19 cellular contexts compared by ENCODE assay signal in the genomic region with DNA sequence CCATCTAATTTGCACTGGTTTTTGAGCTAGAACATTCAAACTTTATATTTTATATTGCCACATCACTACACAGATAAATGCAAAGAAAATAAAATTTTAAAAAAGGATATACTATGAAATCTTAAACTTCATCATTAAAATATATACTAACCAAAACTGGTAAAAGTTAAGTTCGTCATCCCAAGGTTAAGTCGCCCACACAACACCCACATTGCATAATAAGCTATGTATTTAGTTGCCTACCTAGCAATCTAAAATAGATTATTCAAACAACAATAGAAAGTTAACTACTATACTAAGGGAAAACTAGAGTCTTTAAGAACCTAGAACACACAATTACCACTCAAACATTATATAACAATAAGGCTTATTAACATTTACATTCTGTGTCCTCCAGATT. TPM values are rescaled to one million over a fixed set of nuclear protein-coding genes. Genes with fewer than 3 reads are reported as not detected.
A peak's percentile ranks its signal among the peaks of the same experiment; 100 is the strongest.
DNase-seq lines count a peak whose midpoint lies in the region; ATAC-seq and TF ChIP-seq lines count a peak whose summit lies in the region.
"Had no signal": no experiment of that assay in that cellular context is flagged by ENCODE, and none has a peak within 500 bp of the region (broad histone marks: within the 10 kb centered on the region; RNA-seq: fewer than 3 reads in every experiment).

No MANE protein-coding gene starts in this region.

- peaks cover 7% of the 10 kb centered on the region for H4K20me1 ChIP-seq in neural progenitor cell (ENCODE audit: low read depth)
- H4K20me1 ChIP-seq: BLaER1 had no signal

- H3K27ac Mint-ChIP-seq in neural progenitor cell, result peak overlapping the region; percentile 83
- H3K27ac Mint-ChIP-seq: B cell; CD4-positive, CD25-positive, alpha-beta regulatory T cell; CD8-positive, alpha-beta T cell had no signal

- H3K9ac ChIP-seq in neural progenitor cell, result no peak overlapping the region
- H3K9ac ChIP-seq: BLaER1 had no signal

- no peak overlapping the region for H2AFZ ChIP-seq in neural progenitor cell (replicated peaks)

- H3F3A ChIP-seq in neural progenitor cell (ENCODE audit: low read depth), result peaks cover 8% of the 10 kb centered on the region

- TF ChIP-seq CTCF in left ventricle myocardium inferior (IDR thresholded peaks at IDR 0.05; ENCODE audit: borderline replicate concordance), result no peak
- no peak for TF ChIP-seq CTCF in right atrium auricular region (IDR thresholded peaks at IDR 0.05)
- no peak for TF ChIP-seq CTCF in fibroblast of pulmonary artery (IDR thresholded peaks at IDR 0.05; ENCODE audit: low read length, missing control alignments)
- TF ChIP-seq CTCF in neural progenitor cell (IDR thresholded peaks at IDR 0.05), result no peak
- TF ChIP-seq CTCF in gastrocnemius medialis (IDR thresholded peaks at IDR 0.05 in 4 of 5, conservative IDR thresholded peaks at IDR 0.05 in 1 of 5), result no peak
- TF ChIP-seq CTCF in body of pancreas (IDR thresholded peaks at IDR 0.05), result no peak

- H3K27ac ChIP-seq in left ventricle myocardium inferior (replicated peaks), result peak overlapping the region; percentile 1
- H3K27ac ChIP-seq in right atrium auricular region, result no peak overlapping the region
- peak overlapping the region; percentile 61 for H3K27ac ChIP-seq in neural progenitor cell
- no peak overlapping the region for H3K27ac ChIP-seq in gastrocnemius medialis
- no peak overlapping the region for H3K27ac ChIP-seq in body of pancreas
- H3K27ac ChIP-seq: 22Rv1, BLaER1, C4-2B had no signal

- H3K36me3 Mint-ChIP-seq in neural progenitor cell, result peaks cover 13% of the 10 kb centered on the region
- H3K36me3 Mint-ChIP-seq: CD4-positive, CD25-positive, alpha-beta regulatory T cell; CD8-positive, alpha-beta T cell had no signal

- in situ Hi-C loops in gastrocnemius medialis (cut with MboI; ENCODE audit: low sequenced_read_pairs in 4 of 4), result no loop called here

- WGBS in body of pancreas, 2 donors, result 76 to 82% methylated on average over 2 of the region's 2 CpGs

- no peaks in the 10 kb centered on the region for H3K27me3 ChIP-seq in left ventricle myocardium inferior (ENCODE audit: low read depth)
- H3K27me3 ChIP-seq in right atrium auricular region, result no peaks in the 10 kb centered on the region
- H3K27me3 ChIP-seq in neural progenitor cell, result no peaks in the 10 kb centered on the region
- no peaks in the 10 kb centered on the region for H3K27me3 ChIP-seq in gastrocnemius medialis
- H3K27me3 ChIP-seq in body of pancreas, result no peaks in the 10 kb centered on the region
- H3K27me3 ChIP-seq: BLaER1 had no signal

- peak overlapping the region; percentile 61 for H3K4me2 ChIP-seq in neural progenitor cell

- H3K9me3 ChIP-seq in left ventricle myocardium inferior (replicated peaks), result no peaks in the 10 kb centered on the region
- H3K9me3 ChIP-seq in right atrium auricular region, result no peaks in the 10 kb centered on the region
- H3K9me3 ChIP-seq in neural progenitor cell (ENCODE audit: low read depth), result no peaks in the 10 kb centered on the region
- H3K9me3 ChIP-seq in gastrocnemius medialis, result no peaks in the 10 kb centered on the region
- H3K9me3 ChIP-seq in body of pancreas, result no peaks in the 10 kb centered on the region
- H3K9me3 ChIP-seq: BLaER1, Caco-2 had no signal

- peaks cover 4% of the 10 kb centered on the region for H3K27me3 Mint-ChIP-seq in neural progenitor cell (ENCODE audit: insufficient read depth, low read depth)
- H3K27me3 Mint-ChIP-seq: CD4-positive, CD25-positive, alpha-beta regulatory T cell had no signal

- H3K36me3 ChIP-seq in left ventricle myocardium inferior (no peaks in the 10 kb centered on the region), right atrium auricular region (no peaks in the 10 kb centered on the region), neural progenitor cell (no peaks in the 10 kb centered on the region), gastrocnemius medialis (no peaks in the 10 kb centered on the region), body of pancreas (replicated peaks in 1 of 2; ENCODE audit: insufficient read depth in 1 of 2, low read depth in 2 of 2) (no peaks in the 10 kb centered on the region)
- H3K36me3 ChIP-seq: BLaER1 had no signal

- no peak overlapping the region for H3K4me3 ChIP-seq in left ventricle myocardium inferior
- H3K4me3 ChIP-seq in right atrium auricular region, result no peak overlapping the region
- peak overlapping the region; percentile 38 for H3K4me3 ChIP-seq in fibroblast of pulmonary artery (replicated peaks; ENCODE audit: low read depth, low read length)
- H3K4me3 ChIP-seq in neural progenitor cell, result no peak overlapping the region
- no peak overlapping the region for H3K4me3 ChIP-seq in gastrocnemius medialis
- H3K4me3 ChIP-seq in body of pancreas, result no peak overlapping the region
- H3K4me3 ChIP-seq: BLaER1 had no signal

- intact Hi-C loops in left ventricle myocardium inferior (cut with micrococcal nuclease) (no loop called here), gastrocnemius medialis (cut with DNase I; ENCODE audit: low total_unique reads) (no loop called here), body of pancreas (cut with DNase I) (no loop called here)

- H3K4me1 Mint-ChIP-seq in neural progenitor cell, result peaks cover 37% of the 10 kb centered on the region
- H3K4me1 Mint-ChIP-seq: B cell had no signal

- H3K4me3 Mint-ChIP-seq in neural progenitor cell, result no peak overlapping the region
- H3K4me3 Mint-ChIP-seq: B cell; CD4-positive, CD25-positive, alpha-beta regulatory T cell; CD8-positive, alpha-beta T cell had no signal

- H3K79me2 ChIP-seq in neural progenitor cell (ENCODE audit: low read depth), result peaks cover 9% of the 10 kb centered on the region

- ATAC-seq in HG03460 (IDR thresholded peaks at IDR 0.05; ENCODE audit: unreplicated experiment), result no peak
- no peak for ATAC-seq in gastrocnemius medialis
- ATAC-seq in body of pancreas, result no peak
- ATAC-seq: CD8-positive, alpha-beta T cell had no signal

- TF ChIP-seq POLR2A in gastrocnemius medialis (IDR thresholded peaks at IDR 0.05) (no peak), body of pancreas (IDR thresholded peaks at IDR 0.05) (no peak)

- H3K4me1 ChIP-seq in left ventricle myocardium inferior, result peaks cover 64% of the 10 kb centered on the region
- no peaks in the 10 kb centered on the region for H3K4me1 ChIP-seq in right atrium auricular region
- peaks cover 34% of the 10 kb centered on the region for H3K4me1 ChIP-seq in neural progenitor cell
- peaks cover 0 to 3% of the 10 kb centered on the region in 2 donors for H3K4me1 ChIP-seq in gastrocnemius medialis
- no peaks in the 10 kb centered on the region for H3K4me1 ChIP-seq in body of pancreas
- H3K4me1 ChIP-seq: BLaER1 had no signal

- no peaks in the 10 kb centered on the region for H3K9me3 Mint-ChIP-seq in neural progenitor cell
- H3K9me3 Mint-ChIP-seq: CD8-positive, alpha-beta T cell had no signal

- DNase-seq in left ventricle myocardium inferior, result no peak
- no peak for DNase-seq in right atrium auricular region (ENCODE audit: low spot score)
- DNase-seq in fibroblast of pulmonary artery (ENCODE audit: low read depth), result no peak
- DNase-seq in neural progenitor cell (ENCODE audit: low spot score), result no peak
- no peak for DNase-seq in gastrocnemius medialis
- DNase-seq in body of pancreas, result no peak
- no peak for DNase-seq in T-helper 1 cell
- DNase-seq: Caco-2; CD4-positive, CD25-positive, alpha-beta regulatory T cell; CD8-positive, alpha-beta T cell; DMS153; DND-41; H7; HCEC 1CT had no signal

RNA-seq across cellular contexts. Expression of gene PDE10A, which starts 24.5 kb away (rescaled TPM):
- 12.2 TPM for total RNA-seq in left ventricle myocardium inferior
- total RNA-seq in right atrium auricular region, result 1 to 10 TPM; 3.6 to 4.3 TPM
- 11.9 and 17.3 TPM in 2 replicates for total RNA-seq in neural progenitor cell (ENCODE audit: low replicate concordance)
- total RNA-seq in gastrocnemius medialis, result 1 to 10 TPM in 3 of 4 donors, under 1 TPM in 1; 0.24 to 1.5 (median 1.2) TPM
- 10 to 100 TPM in 1 of 2 donors, 1 to 10 TPM in 1; 3.9 to 16.8 TPM for total RNA-seq in body of pancreas
- total RNA-seq: B cell; CD4-positive, CD25-positive, alpha-beta regulatory T cell; CD8-positive, alpha-beta T cell had no signal

Comparison
In these comparisons a context has a peak if more than half of its experiments do, and no peak if none do; other contexts are left out.
1. H3K27ac ChIP-seq: peak in left ventricle myocardium inferior (single experiment) and neural progenitor cell (single experiment); none in right atrium auricular region (0 of 2), gastrocnemius medialis (0 of 4) and body of pancreas (0 of 4).